In the genomic region with DNA sequence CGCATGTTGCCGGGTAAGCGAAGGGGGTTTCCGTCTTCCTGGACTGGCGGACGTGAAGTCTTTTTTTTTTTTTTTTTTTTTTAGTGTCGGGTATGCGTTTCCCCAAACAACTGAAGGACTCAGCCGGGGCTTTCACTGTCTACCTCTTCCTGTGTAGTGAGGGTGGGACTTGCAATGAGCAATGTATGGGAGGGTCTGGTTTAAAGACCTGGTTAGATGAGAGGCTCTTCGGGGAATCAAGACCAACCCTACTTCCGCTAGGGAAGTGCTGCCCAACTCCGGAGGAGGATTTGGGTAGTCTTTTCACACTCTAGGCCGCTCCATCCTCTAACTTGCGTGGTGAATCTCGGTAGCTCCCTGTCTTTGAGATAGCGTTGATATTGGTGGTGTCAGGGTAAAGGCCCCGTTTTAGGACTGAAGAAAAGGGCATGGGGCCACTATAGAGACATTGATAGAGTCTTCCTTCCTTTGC, we compare ENCODE assay signal across 8 cellular contexts. TPM values are rescaled to one million over a fixed set of nuclear protein-coding genes. Genes with fewer than 3 reads are reported as not detected.
DNase-seq lines count a peak whose midpoint lies in the region; ATAC-seq and TF ChIP-seq lines count a peak whose summit lies in the region.

No MANE protein-coding gene starts in this region.

- H3K4me3 ChIP-seq in Jurkat, Clone E6-1 (ENCODE audit: low read length), result peak overlapping the region; percentile 94
- H3K4me3 ChIP-seq in ascending aorta (peak overlapping the region; percentile 75 to 91), iPS DF 6.9 (ENCODE audit: low read length) (peak overlapping the region; percentile 83), skeletal muscle satellite cell (ENCODE audit: low read length) (peak overlapping the region; percentile 94)

- intact Hi-C loops in ascending aorta (cut with DNase I), result loop anchor here (5.0 kb wide), 1 partner anchor 296 kb away; the partner anchor contains the start of gene METTL13

- H3K27ac ChIP-seq in ascending aorta, result peak overlapping the region; percentile 97 to 100
- no peak overlapping the region for H3K27ac ChIP-seq in iPS DF 6.9 (ENCODE audit: low read length)

- H3K27me3 ChIP-seq in ascending aorta (no peaks in the 10 kb centered on the region), iPS DF 6.9 (ENCODE audit: control insufficient read depth, insufficient read depth, low read length) (no peaks in the 10 kb centered on the region), skeletal muscle satellite cell (ENCODE audit: control insufficient read depth, insufficient read depth, low read length) (no peaks in the 10 kb centered on the region)

- peak overlapping the region; percentile 84 for H3K4me2 ChIP-seq in skeletal muscle satellite cell (ENCODE audit: low read length)

- peak; percentile 52 for DNase-seq in G401 (ENCODE audit: low spot score)
- peak; percentile 78 for DNase-seq in Jurkat, Clone E6-1 (ENCODE audit: low read depth, low spot score)
- DNase-seq in SW 1271 (lab: John Stamatoyannopoulos, UW), result peak; percentile 8 to 41
- DNase-seq in ascending aorta (ENCODE audit: low spot score in 2 of 2), result peak in 1 of 2 donors; percentile 72
- no peak for DNase-seq in iPS DF 6.9 (ENCODE audit: low read depth, low spot score)
- DNase-seq in GM19238 (ENCODE audit: insufficient read length, low spot score), result no peak

- H3K4me1 ChIP-seq in ascending aorta (peaks cover 3 to 19% of the 10 kb centered on the region in 2 donors), iPS DF 6.9 (ENCODE audit: control insufficient read depth, insufficient read depth, low read length) (no peaks in the 10 kb centered on the region), skeletal muscle satellite cell (ENCODE audit: control insufficient read depth, insufficient read depth, low read length) (peaks cover 23% of the 10 kb centered on the region)

- in situ Hi-C loops in G401 (cut with HindIII; ENCODE audit: low sequenced_read_pairs), result no loop called here

- TF ChIP-seq CTCF in ascending aorta (IDR thresholded peaks at IDR 0.05), result peak in 1 of 3 experiments; percentile 5

- WGBS in iPS DF 6.9 (ENCODE audit: insufficient coverage, insufficient read length), result no CpG with 5 or more reads among the region's 17 CpGs

- peak overlapping the region; percentile 99 for H3K9ac ChIP-seq in skeletal muscle satellite cell (ENCODE audit: low read depth, low read length)

- no peaks in the 10 kb centered on the region for H3K9me3 ChIP-seq in ascending aorta
- no peaks in the 10 kb centered on the region for H3K9me3 ChIP-seq in iPS DF 6.9 (ENCODE audit: control insufficient read depth, insufficient read depth, low read length)
- no peaks in the 10 kb centered on the region for H3K9me3 ChIP-seq in skeletal muscle satellite cell (replicated peaks; ENCODE audit: low read length)

- ATAC-seq in GM21737 (IDR thresholded peaks at IDR 0.05; ENCODE audit: unreplicated experiment), result peak; percentile 41

- no peaks in the 10 kb centered on the region for H3K36me3 ChIP-seq in ascending aorta
- H3K36me3 ChIP-seq in iPS DF 6.9 (ENCODE audit: control insufficient read depth, insufficient read depth, low read length), result no peaks in the 10 kb centered on the region
- H3K36me3 ChIP-seq in skeletal muscle satellite cell (ENCODE audit: insufficient read depth, low read length), result peaks cover 2% of the 10 kb centered on the region

RNA-seq across cellular contexts. Expression of gene PRRC2C, which starts 0.8 kb away (rescaled TPM):
- 18.0 and 33.4 TPM in 2 replicates for total RNA-seq in G401 (2014; rRNA removed; shearing (Covaris generic))
- 44.3 TPM for polyA plus RNA-seq in Jurkat, Clone E6-1 (2012; ENCODE audit: insufficient read depth, insufficient read length)
- total RNA-seq in ascending aorta, result 46.3 TPM
- total RNA-seq in skeletal muscle satellite cell (2012; rRNA removed), result 40.1 and 44.8 TPM in 2 replicates

Comparison
In these comparisons a context has a peak if more than half of its experiments do, and no peak if none do; other contexts are left out.
1. DNase-seq: peak in G401 (single experiment), Jurkat, Clone E6-1 (single experiment) and SW 1271 (2 of 2); none in iPS DF 6.9 (single experiment) and GM19238 (single experiment).
2. Peak in every context shown above with its lines, with median percentiles within 50 percentile points of each other: H3K4me3 ChIP-seq.